In genomic region chr6:145822432-145822831, GRCh38 we compare ENCODE assay signal across 18 cellular contexts. TPM values are rescaled to one million over a fixed set of nuclear protein-coding genes. Genes with fewer than 3 reads are reported as not detected.
A peak's percentile ranks its signal among the peaks of the same experiment; 100 is the strongest.
DNase-seq lines count a peak whose midpoint lies in the region; ATAC-seq, FAIRE-seq and TF ChIP-seq lines count a peak whose summit lies in the region.
"Had no signal": no experiment of that assay in that cellular context is flagged by ENCODE, and none has a peak within 500 bp of the region (broad histone marks: within the 10 kb centered on the region; RNA-seq: fewer than 3 reads in every experiment).

No MANE protein-coding gene starts in this region.

- no peaks in the 10 kb centered on the region for H4K20me1 ChIP-seq in HepG2 (ENCODE audit: insufficient read depth, low read length)
- no peaks in the 10 kb centered on the region for H4K20me1 ChIP-seq in PC-3 (ENCODE audit: low read length)

- intact Hi-C loops in HepG2 (cut with micrococcal nuclease; ENCODE audit: unreplicated experiment) (no loop called here), right lobe of liver (cut with DNase I) (no loop called here), PC-3 (cut with micrococcal nuclease) (no loop called here)
- intact Hi-C loops in activated T-helper 1 cell treated with anti-CD3 and anti-CD28 coated beads, Interleukin-12 subunit alpha, Interleukin-12 subunit beta, Interleukin-2, Interleukin-4 antibody, amounts not matched to agents 30 ng/mL and 10 ng/mL and 1 ng/mL, durations not matched to agents 14 hours and 24 hours and 36 hours (cut with micrococcal nuclease), result loop anchor here (5.0 to 10.0 kb wide), 2 partner anchors 1238 to 1460 kb away; no protein-coding TSS in a partner anchor

- H3K27me3 Mint-ChIP-seq in activated T-helper 1 cell treated with anti-CD3 and anti-CD28 coated beads, Interleukin-12 subunit alpha, Interleukin-12 subunit beta, Interleukin-2, Interleukin-4 antibody, amounts not matched to agents 30 ng/mL and 10 ng/mL and 1 ng/mL, durations not matched to agents 14 hours and 24 hours and 36 hours (ENCODE audit: insufficient read depth), result no peaks in the 10 kb centered on the region
- H3K27me3 Mint-ChIP-seq: CD4-positive, alpha-beta memory T cell had no signal

- H3K9me3 ChIP-seq in HepG2 (ENCODE audit: low read length) (no peaks in the 10 kb centered on the region), right lobe of liver (no peaks in the 10 kb centered on the region), PC-3 (ENCODE audit: low read length) (no peaks in the 10 kb centered on the region)

- H3K9ac ChIP-seq in HepG2 (ENCODE audit: insufficient read depth, low read depth, low read length) (no peak overlapping the region), PC-3 (ENCODE audit: low read length) (no peak overlapping the region)

- H3K4me2 ChIP-seq in HepG2 (ENCODE audit: low read depth, low read length) (no peak overlapping the region), PC-3 (ENCODE audit: low read length) (no peak overlapping the region)
- H3K4me2 ChIP-seq: GM23338 had no signal

- ATAC-seq in HepG2 (no peak), right lobe of liver (no peak), PC-3 (no peak; the same call in 1 of the 2 replicates)
- ATAC-seq: GM23338, HCT116 had no signal

- TF ChIP-seq CTCF in HepG2 (CRISPR knock-in tag; IDR thresholded peaks at IDR 0.05) (no peak), right lobe of liver (IDR thresholded peaks at IDR 0.05) (no peak), PC-3 (conservative IDR thresholded peaks at IDR 0.05; ENCODE audit: low read depth, low read length) (no peak)

- H3K36me3 Mint-ChIP-seq in activated T-helper 1 cell treated with anti-CD3 and anti-CD28 coated beads, Interleukin-12 subunit alpha, Interleukin-12 subunit beta, Interleukin-2, Interleukin-4 antibody, amounts not matched to agents 30 ng/mL and 10 ng/mL and 1 ng/mL, durations not matched to agents 14 hours and 24 hours and 36 hours (ENCODE audit: low read depth), result peaks cover 11% of the 10 kb centered on the region

- TF ChIP-seq POLR2A in HepG2 (IDR thresholded peaks at IDR 0.05; ENCODE audit: insufficient read depth in 1 of 2, low read depth in 2 of 2, low read length in 2 of 2) (no peak), right lobe of liver (IDR thresholded peaks at IDR 0.05) (no peak)

- CTCF ChIA-PET in HepG2 (lab: Yijun Ruan, JAX; ENCODE audit: low intra/inter-chr PET ratio, low total read pairs) (no interaction called here), PC-3 (lab: Charles Lee) (no interaction called here)

- H3K27ac ChIP-seq in HepG2 (ENCODE audit: extremely low read length, insufficient read depth, low read length), result no peak overlapping the region
- H3K27ac ChIP-seq in right lobe of liver, result no peak overlapping the region
- no peak overlapping the region for H3K27ac ChIP-seq in PC-3 (ENCODE audit: low read length)

- H3K4me1 Mint-ChIP-seq in activated T-helper 1 cell treated with anti-CD3 and anti-CD28 coated beads, Interleukin-12 subunit alpha, Interleukin-12 subunit beta, Interleukin-2, Interleukin-4 antibody, amounts not matched to agents 30 ng/mL and 10 ng/mL and 1 ng/mL, durations not matched to agents 14 hours and 24 hours and 36 hours (ENCODE audit: low read depth), result peaks cover 52% of the 10 kb centered on the region
- H3K4me1 Mint-ChIP-seq: GM23338 had no signal

- in situ Hi-C loops in HepG2 (cut with HindIII; ENCODE audit: extremely low pct_ligation_motif_present, low pct_unique_long_range_greater_than_20kb), result loop anchor here (25.0 kb wide), 1 partner anchor 1490 kb away; no protein-coding TSS in a partner anchor

- no peak for TF ChIP-seq RAD21 in HepG2 (CRISPR knock-in tag; IDR thresholded peaks at IDR 0.05)

- H3K79me2 ChIP-seq in HepG2 (ENCODE audit: insufficient read depth, low read length) (no peaks in the 10 kb centered on the region), PC-3 (ENCODE audit: low read length) (no peaks in the 10 kb centered on the region)

- no peak for TF ChIP-seq EP300 in HepG2 (IDR thresholded peaks at IDR 0.05; ENCODE audit: low read depth in 2 of 2, low read length in 2 of 2)
- TF ChIP-seq EP300 in HepG2 (CRISPR knock-in tag; IDR thresholded peaks at IDR 0.05; ENCODE audit: borderline replicate concordance), result no peak

- H3K4me1 ChIP-seq in HepG2 (ENCODE audit: insufficient read depth, low read length) (no peaks in the 10 kb centered on the region), right lobe of liver (no peaks in the 10 kb centered on the region), PC-3 (ENCODE audit: insufficient read depth, low read length) (peaks cover 16% of the 10 kb centered on the region)

- no peaks in the 10 kb centered on the region for H3K9me3 Mint-ChIP-seq in activated T-helper 1 cell treated with anti-CD3 and anti-CD28 coated beads, Interleukin-12 subunit alpha, Interleukin-12 subunit beta, Interleukin-2, Interleukin-4 antibody, amounts not matched to agents 30 ng/mL and 10 ng/mL and 1 ng/mL, durations not matched to agents 14 hours and 24 hours and 36 hours
- H3K9me3 Mint-ChIP-seq: CD4-positive, alpha-beta memory T cell; GM23338; H9 had no signal

- H3K36me3 ChIP-seq in HepG2 (replicated peaks in 1 of 2; ENCODE audit: control insufficient read depth in 1 of 2, insufficient read depth in 2 of 2, low read length in 2 of 2), result no peaks in the 10 kb centered on the region
- H3K36me3 ChIP-seq in right lobe of liver, result no peaks in the 10 kb centered on the region
- H3K36me3 ChIP-seq in PC-3 (ENCODE audit: low read depth, low read length), result no peaks in the 10 kb centered on the region

- DNase-seq in HepG2 (ENCODE audit: low spot score) (no peak), right lobe of liver (no peak), PC-3 (peak; percentile 74), islet precursor cell (no peak)
- no peak for DNase-seq in activated T-helper 1 cell treated with anti-CD3 and anti-CD28 coated beads, Interleukin-12 subunit alpha, Interleukin-12 subunit beta, Interleukin-2, Interleukin-4 antibody, amounts not matched to agents 30 ng/mL and 10 ng/mL and 1 ng/mL, durations not matched to agents 14 hours and 24 hours and 36 hours (ENCODE audit: low spot score)
- no peak for DNase-seq in central memory CD4-positive, alpha-beta T cell
- DNase-seq: C1 segment of cervical spinal cord; Calu3; CD4-positive, alpha-beta memory T cell; COR-L47; DMS53; DMS79 treated with DMSO at 0.1 percent for 48 hours; GF-D8; H9 had no signal

- H3K27me3 ChIP-seq in HepG2 (ENCODE audit: control insufficient read depth in 1 of 2, insufficient read depth in 2 of 2, low read length in 2 of 2) (no peaks in the 10 kb centered on the region), right lobe of liver (no peaks in the 10 kb centered on the region), PC-3 (ENCODE audit: low read length) (no peaks in the 10 kb centered on the region)

- 39% methylated on average over 2 of the region's 2 CpGs for WGBS in HepG2 (ENCODE audit: low lambda C conversion rate)
- WGBS in right lobe of liver (ENCODE audit: insufficient coverage, low coverage, low lambda C conversion rate, missing lambda C conversion rate), result 89% methylated on average over 2 of the region's 2 CpGs

- no peak overlapping the region for H3K4me3 Mint-ChIP-seq in activated T-helper 1 cell treated with anti-CD3 and anti-CD28 coated beads, Interleukin-12 subunit alpha, Interleukin-12 subunit beta, Interleukin-2, Interleukin-4 antibody, amounts not matched to agents 30 ng/mL and 10 ng/mL and 1 ng/mL, durations not matched to agents 14 hours and 24 hours and 36 hours
- H3K4me3 Mint-ChIP-seq: CD4-positive, alpha-beta memory T cell; GM23338; H9 had no signal

- no peaks in the 10 kb centered on the region for H3F3A ChIP-seq in PC-3 (ENCODE audit: low read length, unreplicated experiment)

- POLR2A ChIA-PET in HepG2 (lab: Yijun Ruan, JAX), result no interaction called here
- POLR2A ChIA-PET in PC-3 (lab: Charles Lee; ENCODE audit: unreplicated experiment), result no interaction called here

- peak overlapping the region; percentile 43 for H3K27ac Mint-ChIP-seq in activated T-helper 1 cell treated with anti-CD3 and anti-CD28 coated beads, Interleukin-12 subunit alpha, Interleukin-12 subunit beta, Interleukin-2, Interleukin-4 antibody, amounts not matched to agents 30 ng/mL and 10 ng/mL and 1 ng/mL, durations not matched to agents 14 hours and 24 hours and 36 hours
- H3K27ac Mint-ChIP-seq: CD4-positive, alpha-beta memory T cell; GM23338; H9 had no signal

- H2AFZ ChIP-seq in HepG2 (ENCODE audit: low read length) (no peak overlapping the region), PC-3 (ENCODE audit: low read length) (no peak overlapping the region)
- H2AFZ ChIP-seq: GM23338 had no signal

- no peak for FAIRE-seq in HepG2 (lab: Jason Lieb, UNC)
- FAIRE-seq: GM12891, GM18507 had no signal

- no peaks in the 10 kb centered on the region for H3K9me2 ChIP-seq in PC-3 (replicated peaks; ENCODE audit: low read length)

- H3K4me3 ChIP-seq in HepG2 (replicated peaks in 1 of 3; ENCODE audit: insufficient read depth in 1 of 3, low read depth in 2 of 3, low read length in 3 of 3) (no peak overlapping the region), right lobe of liver (no peak overlapping the region), PC-3 (ENCODE audit: low read length) (no peak overlapping the region)
- H3K4me3 ChIP-seq: GM23338 had no signal

- BruUV-seq in HepG2 (replicated peaks; lab: Mats Ljungman, UMichigan) (no TSS peak), PC-3 (replicated peaks; lab: Mats Ljungman, UMichigan) (no TSS peak)

RNA-seq across cellular contexts. Expression of gene FBXO30, which starts 7.8 kb away (rescaled TPM):
- total RNA-seq in HepG2 (2016; rRNA removed; fragmentation: Illumina TruSeq; extraction: Trizol), result 7.1 and 11.4 TPM in 2 replicates
- total RNA-seq in HepG2 (2016; cell fraction: cytosol; rRNA removed; fragmentation: Illumina TruSeq; extraction: Trizol; ENCODE audit: low read depth), result 2.8 and 3.1 TPM in 2 replicates
- 7.3 and 10.8 TPM in 2 replicates for total RNA-seq in HepG2 (2016; cell fraction: insoluble cytoplasmic fraction; rRNA removed; fragmentation: Illumina TruSeq; extraction: Trizol)
- total RNA-seq in HepG2 (2016; cell fraction: membrane; rRNA removed; fragmentation: Illumina TruSeq; extraction: Trizol), result 6.1 and 7.4 TPM in 2 replicates
- total RNA-seq in HepG2 (2016; cell fraction: nucleus; rRNA removed; fragmentation: Illumina TruSeq; extraction: Trizol), result 12.8 and 13.1 TPM in 2 replicates
- 2.8 and 3.2 TPM in 2 replicates for polyA plus RNA-seq in HepG2 (2011; rRNA removed)
- polyA plus RNA-seq in HepG2 (2011; cell fraction: cytosol; rRNA removed), result 0.99 and 2.0 TPM in 2 replicates
- polyA plus RNA-seq in HepG2 (2011; cell fraction: nucleus; rRNA removed), result 2.2 and 2.9 TPM in 2 replicates
- 5.9 and 6.1 TPM in 2 replicates for polyA plus RNA-seq in HepG2 (2012)
- 0.18 and 0.25 TPM in 2 replicates for polyA plus RNA-seq in HepG2 (2016; cell fraction: cytosol; fragmentation: Illumina TruSeq; extraction: Trizol; ENCODE audit: low read depth)
- polyA plus RNA-seq in HepG2 (2016; cell fraction: insoluble cytoplasmic fraction; fragmentation: Illumina TruSeq; extraction: Trizol; ENCODE audit: low read depth), result 8.4 and 9.0 TPM in 2 replicates
- polyA plus RNA-seq in HepG2 (2016; cell fraction: membrane; fragmentation: Illumina TruSeq; extraction: Trizol; ENCODE audit: low read depth), result 1.0 and 1.1 TPM in 2 replicates
- polyA plus RNA-seq in HepG2 (2016; cell fraction: nucleus; fragmentation: Illumina TruSeq; extraction: Trizol; ENCODE audit: insufficient read depth, low read depth), result 8.4 and 9.2 TPM in 2 replicates
- polyA minus RNA-seq in HepG2 (2011; rRNA and poly(A)+ RNA removed; ENCODE audit: low replicate concordance), result 3.9 and 4.3 TPM in 2 replicates
- polyA minus RNA-seq in HepG2 (2011; cell fraction: cytosol; rRNA and poly(A)+ RNA removed), result 4.1 and 5.3 TPM in 2 replicates
- 34.2 and 35.8 TPM in 2 replicates for polyA minus RNA-seq in HepG2 (2011; cell fraction: nucleus; rRNA and poly(A)+ RNA removed)
- total RNA-seq in right lobe of liver, result 1 to 10 TPM; 2.2 to 3.2 (median 3.0) TPM
- 2.5 and 3.1 TPM in 2 replicates for total RNA-seq in PC-3 (2014; rRNA removed)
- total RNA-seq in activated T-helper 1 cell treated with anti-CD3 and anti-CD28 coated beads, Interleukin-12 subunit alpha, Interleukin-12 subunit beta, Interleukin-2, Interleukin-4 antibody, amounts not matched to agents 30 ng/mL and 10 ng/mL and 1 ng/mL, durations not matched to agents 14 hours and 24 hours and 36 hours, result 8.8 TPM in 2 replicates
